Comparison of ENCODE assay signal across 1 cellular context in the genomic region with DNA sequence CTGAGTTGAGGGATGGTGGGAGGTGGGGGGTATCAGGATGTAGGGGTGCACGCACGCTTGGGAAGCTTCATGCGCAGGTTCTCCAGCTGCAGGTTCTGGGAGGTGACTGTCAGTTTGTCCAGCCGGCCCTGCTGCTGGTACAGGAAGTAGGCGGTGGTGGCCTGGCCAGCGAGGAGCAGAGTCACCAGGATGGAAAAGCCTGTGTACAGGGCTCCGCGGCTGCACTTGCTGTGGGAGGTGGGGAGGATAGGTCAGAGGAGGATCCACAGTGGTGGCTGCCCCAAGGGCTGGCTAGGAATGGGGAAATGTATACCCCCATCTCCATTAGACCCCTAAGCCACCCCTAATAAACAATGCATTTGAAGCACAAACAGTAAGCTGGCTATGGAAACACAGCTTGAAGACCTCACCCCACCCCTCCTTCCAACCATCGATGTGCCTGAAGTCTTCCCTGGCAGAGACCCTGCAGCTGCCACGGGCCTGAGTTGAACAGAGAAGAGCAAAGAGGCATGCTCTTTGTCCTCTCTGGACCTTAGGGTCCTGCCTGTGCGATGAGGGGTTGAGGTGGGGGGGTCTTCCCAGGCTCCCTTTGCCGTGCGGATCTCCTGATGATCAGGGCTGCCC.
A peak's percentile ranks its signal among the peaks of the same experiment; 100 is the strongest.
TF ChIP-seq lines count a peak whose summit lies in the region.

No MANE protein-coding gene starts in this region.

TF ChIP-seq in GM12878, 131 proteins besides CTCF, POLR2A, EP300 and RAD21 (continued from another document and continues in another):
- TF ChIP-seq ATF3 (IDR thresholded peaks at IDR 0.05; ENCODE audit: borderline replicate concordance, extremely low read depth, low read depth, low read length) (no peak), ZNF622 (IDR thresholded peaks at IDR 0.05) (no peak), ASH2L (IDR thresholded peaks at IDR 0.05; ENCODE audit: borderline replicate concordance, low read depth) (no peak), TARDBP (IDR thresholded peaks at IDR 0.05; ENCODE audit: borderline replicate concordance) (no peak), RBBP5 (conservative IDR thresholded peaks at IDR 0.05) (no peak), MXI1 (IDR thresholded peaks at IDR 0.05; ENCODE audit: low read depth, low read length) (no peak), SUZ12 (IDR thresholded peaks at IDR 0.05; ENCODE audit: unreplicated experiment) (no peak), ZNF384 (IDR thresholded peaks at IDR 0.05; ENCODE audit: borderline replicate concordance, low read depth, low read length) (no peak), KAT2A (conservative IDR thresholded peaks at IDR 0.05; ENCODE audit: control insufficient read depth, low read depth, low read length) (no peak), E4F1 (IDR thresholded peaks at IDR 0.05; ENCODE audit: borderline replicate concordance, partially characterized antibody) (no peak), ZNF207 (IDR thresholded peaks at IDR 0.05; ENCODE audit: borderline replicate concordance) (no peak), MYC (IDR thresholded peaks at IDR 0.05; ENCODE audit: insufficient read depth, insufficient read length, insufficient replicate concordance, low read length, severe bottlenecking) (no peak), TBL1XR1 (IDR thresholded peaks at IDR 0.05; ENCODE audit: low read depth, low read length) (no peak), TCF7 (IDR thresholded peaks at IDR 0.05; ENCODE audit: borderline replicate concordance) (no peak), ZNF217 (IDR thresholded peaks at IDR 0.05) (no peak), TCF3 (IDR thresholded peaks at IDR 0.05; ENCODE audit: borderline replicate concordance, insufficient read depth, low read depth, low read length) (0 out of 2 replicates have a peak, but pooled peaks have one; percentile 62), TAF1 (IDR thresholded peaks at IDR 0.05; ENCODE audit: borderline replicate concordance, low read depth, low read length) (no peak; the same call in 1 of the 2 replicates), CHD1 (IDR thresholded peaks at IDR 0.05; ENCODE audit: low read depth, low read length) (no peak), E2F8 (IDR thresholded peaks at IDR 0.05; ENCODE audit: low read depth, partially characterized antibody) (no peak), NFXL1 (IDR thresholded peaks at IDR 0.05; ENCODE audit: borderline replicate concordance) (no peak), EGR1 (IDR thresholded peaks at IDR 0.05; ENCODE audit: borderline replicate concordance in 1 of 2, low read depth in 2 of 2, low read length in 2 of 2) (0 out of 3 replicates have a peak, but pooled peaks of 1 of the 2 experiments have one; percentile 15), MTA3 (IDR thresholded peaks at IDR 0.05; ENCODE audit: borderline replicate concordance, low read length) (no peak), PAX8 (IDR thresholded peaks at IDR 0.05) (no peak), SKIL (IDR thresholded peaks at IDR 0.05; ENCODE audit: low read depth, poor library complexity, severe bottlenecking) (no peak), BRCA1 (IDR thresholded peaks at IDR 0.05; ENCODE audit: low read depth, low read length) (no peak), ZBED1 (IDR thresholded peaks at IDR 0.05; ENCODE audit: borderline replicate concordance) (peak; percentile 45), JUNB (IDR thresholded peaks at IDR 0.05) (no peak), HDAC2 (IDR thresholded peaks at IDR 0.05) (no peak), ZSCAN29 (IDR thresholded peaks at IDR 0.05) (0 out of 2 replicates have a peak, but pooled peaks have one; percentile 34), ATF7 (IDR thresholded peaks at IDR 0.05; ENCODE audit: low read depth) (no peak), USF1 (IDR thresholded peaks at IDR 0.05; ENCODE audit: borderline replicate concordance, extremely low read length, insufficient read depth, low read depth, low read length) (no peak), ZNF687 (IDR thresholded peaks at IDR 0.05) (peak; percentile 25; the same call in 1 of the 2 replicates), NFYA (IDR thresholded peaks at IDR 0.05; ENCODE audit: borderline replicate concordance, low read depth, low read length) (no peak), POLR2AphosphoS2 (IDR thresholded peaks at IDR 0.05; ENCODE audit: low read depth, low read length) (peak; percentile 89)
- TF ChIP-seq, protein P1, sequence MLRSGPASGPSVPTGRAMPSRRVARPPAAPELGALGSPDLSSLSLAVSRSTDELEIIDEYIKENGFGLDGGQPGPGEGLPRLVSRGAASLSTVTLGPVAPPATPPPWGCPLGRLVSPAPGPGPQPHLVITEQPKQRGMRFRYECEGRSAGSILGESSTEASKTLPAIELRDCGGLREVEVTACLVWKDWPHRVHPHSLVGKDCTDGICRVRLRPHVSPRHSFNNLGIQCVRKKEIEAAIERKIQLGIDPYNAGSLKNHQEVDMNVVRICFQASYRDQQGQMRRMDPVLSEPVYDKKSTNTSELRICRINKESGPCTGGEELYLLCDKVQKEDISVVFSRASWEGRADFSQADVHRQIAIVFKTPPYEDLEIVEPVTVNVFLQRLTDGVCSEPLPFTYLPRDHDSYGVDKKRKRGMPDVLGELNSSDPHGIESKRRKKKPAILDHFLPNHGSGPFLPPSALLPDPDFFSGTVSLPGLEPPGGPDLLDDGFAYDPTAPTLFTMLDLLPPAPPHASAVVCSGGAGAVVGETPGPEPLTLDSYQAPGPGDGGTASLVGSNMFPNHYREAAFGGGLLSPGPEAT (IDR thresholded peaks at IDR 0.05; ENCODE audit: low read depth), result no peak
- TF ChIP-seq, protein P2, sequence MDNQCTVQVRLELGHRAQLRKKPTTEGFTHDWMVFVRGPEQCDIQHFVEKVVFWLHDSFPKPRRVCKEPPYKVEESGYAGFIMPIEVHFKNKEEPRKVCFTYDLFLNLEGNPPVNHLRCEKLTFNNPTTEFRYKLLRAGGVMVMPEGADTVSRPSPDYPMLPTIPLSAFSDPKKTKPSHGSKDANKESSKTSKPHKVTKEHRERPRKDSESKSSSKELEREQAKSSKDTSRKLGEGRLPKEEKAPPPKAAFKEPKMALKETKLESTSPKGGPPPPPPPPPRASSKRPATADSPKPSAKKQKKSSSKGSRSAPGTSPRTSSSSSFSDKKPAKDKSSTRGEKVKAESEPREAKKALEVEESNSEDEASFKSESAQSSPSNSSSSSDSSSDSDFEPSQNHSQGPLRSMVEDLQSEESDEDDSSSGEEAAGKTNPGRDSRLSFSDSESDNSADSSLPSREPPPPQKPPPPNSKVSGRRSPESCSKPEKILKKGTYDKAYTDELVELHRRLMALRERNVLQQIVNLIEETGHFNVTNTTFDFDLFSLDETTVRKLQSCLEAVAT (IDR thresholded peaks at IDR 0.05), result no peak
- TF ChIP-seq, protein P3, sequence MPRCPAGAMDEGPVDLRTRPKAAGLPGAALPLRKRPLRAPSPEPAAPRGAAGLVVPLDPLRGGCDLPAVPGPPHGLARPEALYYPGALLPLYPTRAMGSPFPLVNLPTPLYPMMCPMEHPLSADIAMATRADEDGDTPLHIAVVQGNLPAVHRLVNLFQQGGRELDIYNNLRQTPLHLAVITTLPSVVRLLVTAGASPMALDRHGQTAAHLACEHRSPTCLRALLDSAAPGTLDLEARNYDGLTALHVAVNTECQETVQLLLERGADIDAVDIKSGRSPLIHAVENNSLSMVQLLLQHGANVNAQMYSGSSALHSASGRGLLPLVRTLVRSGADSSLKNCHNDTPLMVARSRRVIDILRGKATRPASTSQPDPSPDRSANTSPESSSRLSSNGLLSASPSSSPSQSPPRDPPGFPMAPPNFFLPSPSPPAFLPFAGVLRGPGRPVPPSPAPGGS (IDR thresholded peaks at IDR 0.05; ENCODE audit: borderline replicate concordance, insufficient read depth, low read depth, low read length, poor library complexity, severe bottlenecking), result peak; percentile 65
